8 cellular contexts compared by ENCODE assay signal in the genomic region with DNA sequence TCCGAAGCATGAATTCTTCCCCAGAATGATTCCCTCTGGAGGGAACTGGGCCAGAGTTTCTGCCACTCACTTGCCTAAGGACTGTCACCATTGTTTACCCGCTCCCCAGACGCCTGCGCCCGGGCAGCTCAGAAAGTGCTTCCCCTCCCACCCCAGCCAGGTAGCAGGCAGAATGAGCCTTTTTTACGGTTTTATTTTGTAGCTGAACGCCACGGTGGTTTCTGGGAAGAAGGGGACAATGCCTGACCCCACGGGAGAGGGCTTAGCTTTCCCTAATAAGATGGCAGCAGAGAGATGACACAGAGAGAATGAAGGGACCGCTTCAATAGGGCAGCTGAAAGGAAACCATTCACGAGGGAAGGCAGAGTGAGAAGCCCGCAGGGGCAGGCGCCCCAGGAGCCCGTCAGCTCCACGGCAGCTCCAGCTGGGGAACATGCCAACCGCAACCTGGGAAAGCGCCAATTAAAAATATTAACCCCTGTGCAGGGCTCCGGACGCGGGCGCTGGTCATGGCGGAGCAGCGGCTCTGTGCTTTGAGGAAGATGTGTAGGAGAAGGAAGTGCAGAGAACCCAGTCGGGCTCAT. TPM values are rescaled to one million over a fixed set of nuclear protein-coding genes. Genes with fewer than 3 reads are reported as not detected.
DNase-seq lines count a peak whose midpoint lies in the region; ATAC-seq, FAIRE-seq and TF ChIP-seq lines count a peak whose summit lies in the region.

No MANE protein-coding gene starts in this region.

- TF ChIP-seq CTCF in CD4-positive, alpha-beta T cell (IDR thresholded peaks at IDR 0.05) = no peak
- TF ChIP-seq CTCF in MCF 10A (IDR thresholded peaks at IDR 0.05; ENCODE audit: unreplicated experiment) (no peak), HepG2 (CRISPR knock-in tag; IDR thresholded peaks at IDR 0.05) (no peak)

- no peak overlapping the region for H2AFZ ChIP-seq in HepG2 (ENCODE audit: low read length)

- intact Hi-C loops in CD4-positive, alpha-beta T cell (cut with DNase I, micrococcal nuclease) = no loop called here
- intact Hi-C loops in MCF 10A (cut with micrococcal nuclease) = no loop called here
- intact Hi-C loops in HepG2 (cut with micrococcal nuclease; ENCODE audit: unreplicated experiment) = no loop called here

- TF ChIP-seq POLR2A in HepG2 (IDR thresholded peaks at IDR 0.05; ENCODE audit: insufficient read depth in 1 of 2, low read depth in 2 of 2, low read length in 2 of 2) = no peak

- H3K9me3 Mint-ChIP-seq in CD4-positive, alpha-beta T cell = no peaks in the 10 kb centered on the region
- no peaks in the 10 kb centered on the region for H3K9me3 Mint-ChIP-seq in MCF 10A (ENCODE audit: unreplicated experiment)

- no peak for TF ChIP-seq EP300 in HepG2 (IDR thresholded peaks at IDR 0.05; ENCODE audit: low read depth in 2 of 2, low read length in 2 of 2)
- no peak for TF ChIP-seq EP300 in HepG2 (CRISPR knock-in tag; IDR thresholded peaks at IDR 0.05; ENCODE audit: borderline replicate concordance)

- H4K20me1 ChIP-seq in HepG2 (ENCODE audit: insufficient read depth, low read length) = no peaks in the 10 kb centered on the region

- no peak for DNase-seq in CD4-positive, alpha-beta T cell
- DNase-seq in NCI-H1417 (lab: John Stamatoyannopoulos, UW) (peak; percentile 41 to 95 (median 91)), MCF 10A (ENCODE audit: unreplicated experiment) (no peak), HepG2 (ENCODE audit: low spot score) (no peak), urothelium cell line (ENCODE audit: low spot score) (peak; percentile 56)
- DNase-seq in activated CD4-positive, alpha-beta T cell treated with anti-CD3 and anti-CD28 coated beads for 48 hours = no peak

- in situ Hi-C loops in HepG2 (cut with HindIII; ENCODE audit: extremely low pct_ligation_motif_present, low pct_unique_long_range_greater_than_20kb) = no loop called here

- FAIRE-seq in HepG2 (lab: Jason Lieb, UNC) = no peak
- FAIRE-seq in urothelium cell line (lab: Jason Lieb, UNC) = no peak

- CTCF ChIA-PET in CD4-positive, alpha-beta T cell (lab: Charles Lee) = interaction anchor here (0.9 kb wide), 1 partner anchor 28 kb away, joined by 3 read pairs; no protein-coding TSS in a partner anchor
- CTCF ChIA-PET in MCF 10A (lab: Yijun Ruan, JAX) (no interaction called here), HepG2 (lab: Yijun Ruan, JAX; ENCODE audit: low intra/inter-chr PET ratio, low total read pairs) (no interaction called here)

- no TSS peak for BruUV-seq in MCF 10A (replicated peaks; lab: Mats Ljungman, UMichigan)
- no TSS peak for BruUV-seq in HepG2 (replicated peaks; lab: Mats Ljungman, UMichigan)

- peaks cover 82% of the 10 kb centered on the region for H3K27me3 Mint-ChIP-seq in CD4-positive, alpha-beta T cell
- peaks cover 74% of the 10 kb centered on the region for H3K27me3 Mint-ChIP-seq in MCF 10A (ENCODE audit: insufficient read depth, unreplicated experiment)

- H3K4me3 ChIP-seq in HepG2 (replicated peaks in 1 of 3; ENCODE audit: insufficient read depth in 1 of 3, low read depth in 2 of 3, low read length in 3 of 3) = peak overlapping the region in 1 of 3 experiments; percentile 33; a peak in 1 of 6 replicates

- H3K27ac Mint-ChIP-seq in CD4-positive, alpha-beta T cell = no peak overlapping the region
- H3K27ac Mint-ChIP-seq in MCF 10A (ENCODE audit: low read depth, unreplicated experiment) = no peak overlapping the region

- H3K27ac ChIP-seq in CD4-positive, alpha-beta T cell (ENCODE audit: low read depth, low read length) = no peak overlapping the region
- no peak overlapping the region for H3K27ac ChIP-seq in HepG2 (ENCODE audit: extremely low read length, insufficient read depth, low read length)

- POLR2A ChIA-PET in CD4-positive, alpha-beta T cell (lab: Charles Lee) = no interaction called here
- POLR2A ChIA-PET in MCF 10A (lab: Yijun Ruan, JAX) = interaction anchor here (0.6 to 0.9 kb wide), 3 partner anchors 23 to 94 kb away, joined by 3 to 4 read pairs (median 3); partner anchors contain the start of gene MED27
- POLR2A ChIA-PET in HepG2 (lab: Yijun Ruan, JAX) = no interaction called here

- 7% methylated on average over 24 of the region's 24 CpGs for WGBS in HepG2 (ENCODE audit: low lambda C conversion rate)

- H3K4me3 Mint-ChIP-seq in CD4-positive, alpha-beta T cell = peak overlapping the region; percentile 75
- H3K4me3 Mint-ChIP-seq in MCF 10A (ENCODE audit: unreplicated experiment) = peak overlapping the region; percentile 64

- no peaks in the 10 kb centered on the region for H3K36me3 Mint-ChIP-seq in CD4-positive, alpha-beta T cell (ENCODE audit: low read depth)
- H3K36me3 Mint-ChIP-seq in MCF 10A (ENCODE audit: insufficient read depth, unreplicated experiment) = peaks cover 8% of the 10 kb centered on the region

- H3K9ac ChIP-seq in HepG2 (ENCODE audit: insufficient read depth, low read depth, low read length) = no peak overlapping the region

- H3K4me1 Mint-ChIP-seq in CD4-positive, alpha-beta T cell (ENCODE audit: low read depth) = peaks cover 12% of the 10 kb centered on the region
- H3K4me1 Mint-ChIP-seq in MCF 10A (ENCODE audit: insufficient read depth, unreplicated experiment) = peaks cover 13% of the 10 kb centered on the region

- H3K9me3 ChIP-seq in CD4-positive, alpha-beta T cell (ENCODE audit: control insufficient read depth, low read length) = no peaks in the 10 kb centered on the region
- no peaks in the 10 kb centered on the region for H3K9me3 ChIP-seq in HepG2 (ENCODE audit: low read length)

- no peak for ATAC-seq in CD4-positive, alpha-beta T cell (ENCODE audit: poor library complexity)
- peak; percentile 65 for ATAC-seq in HepG2
- ATAC-seq in GM18907 (IDR thresholded peaks at IDR 0.05; ENCODE audit: unreplicated experiment) = no peak
- no peak for ATAC-seq in GM21423 (IDR thresholded peaks at IDR 0.05; ENCODE audit: unreplicated experiment)

- H3K4me2 ChIP-seq in HepG2 (ENCODE audit: low read depth, low read length) = peak overlapping the region; percentile 41

- H3K36me3 ChIP-seq in HepG2 (replicated peaks in 1 of 2; ENCODE audit: control insufficient read depth in 1 of 2, insufficient read depth in 2 of 2, low read length in 2 of 2) = no peaks in the 10 kb centered on the region

- H3K4me1 ChIP-seq in HepG2 (ENCODE audit: insufficient read depth, low read length) = no peaks in the 10 kb centered on the region

- no peaks in the 10 kb centered on the region for H3K79me2 ChIP-seq in HepG2 (ENCODE audit: insufficient read depth, low read length)

- H3K27me3 ChIP-seq in CD4-positive, alpha-beta T cell (ENCODE audit: control insufficient read depth, insufficient read depth, low read length) = peaks cover 25% of the 10 kb centered on the region
- peaks cover 5 to 48% of the 10 kb centered on the region in 2 experiments; a peak in 3 of 5 replicates for H3K27me3 ChIP-seq in HepG2 (ENCODE audit: control insufficient read depth in 1 of 2, insufficient read depth in 2 of 2, low read length in 2 of 2)

- TF ChIP-seq RAD21 in HepG2 (CRISPR knock-in tag; IDR thresholded peaks at IDR 0.05) = no peak

TF ChIP-seq in HepG2, 621 proteins besides CTCF, POLR2A, EP300 and RAD21 (continues in another document):
- TF ChIP-seq TAF15 (IDR thresholded peaks at IDR 0.05; ENCODE audit: low read depth, low read length, poor library complexity, severe bottlenecking) (no peak), DBP (CRISPR knock-in tag; IDR thresholded peaks at IDR 0.05; ENCODE audit: not compliant biosample characterization) (no peak)
- TF ChIP-seq, protein P1, sequence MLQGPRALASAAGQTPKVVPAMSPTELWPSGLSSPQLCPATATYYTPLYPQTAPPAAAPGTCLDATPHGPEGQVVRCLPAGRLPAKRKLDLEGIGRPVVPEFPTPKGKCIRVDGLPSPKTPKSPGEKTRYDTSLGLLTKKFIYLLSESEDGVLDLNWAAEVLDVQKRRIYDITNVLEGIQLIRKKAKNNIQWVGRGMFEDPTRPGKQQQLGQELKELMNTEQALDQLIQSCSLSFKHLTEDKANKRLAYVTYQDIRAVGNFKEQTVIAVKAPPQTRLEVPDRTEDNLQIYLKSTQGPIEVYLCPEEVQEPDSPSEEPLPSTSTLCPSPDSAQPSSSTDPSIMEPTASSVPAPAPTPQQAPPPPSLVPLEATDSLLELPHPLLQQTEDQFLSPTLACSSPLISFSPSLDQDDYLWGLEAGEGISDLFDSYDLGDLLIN (CRISPR knock-in tag; IDR thresholded peaks at IDR 0.05; ENCODE audit: borderline replicate concordance) = no peak

RNA-seq across cellular contexts. Expression of gene NTNG2, which starts 20.4 kb away (rescaled TPM):
- total RNA-seq in CD4-positive, alpha-beta T cell = 1 to 10 TPM; 2.2 to 2.6 TPM
- total RNA-seq in MCF 10A (2022) (0.44 TPM in 1 of 2 replicates, not detected in the other), HepG2 (2016; rRNA removed; fragmentation: Illumina TruSeq; extraction: Trizol) (0.02 TPM in 1 of 2 replicates, not detected in the other)
- not detected in 2 replicates for total RNA-seq in HepG2 (2016; cell fraction: cytosol; rRNA removed; fragmentation: Illumina TruSeq; extraction: Trizol; ENCODE audit: low read depth)
- total RNA-seq in HepG2 (2016; cell fraction: insoluble cytoplasmic fraction; rRNA removed; fragmentation: Illumina TruSeq; extraction: Trizol) = not detected in 2 replicates
- total RNA-seq in HepG2 (2016; cell fraction: membrane; rRNA removed; fragmentation: Illumina TruSeq; extraction: Trizol) = not detected in 2 replicates
- total RNA-seq in HepG2 (2016; cell fraction: nucleus; rRNA removed; fragmentation: Illumina TruSeq; extraction: Trizol) = not detected in 2 replicates
- polyA plus RNA-seq in HepG2 (2011; rRNA removed) = 0.36 TPM in 1 of 2 replicates, not detected in the other
- polyA plus RNA-seq in HepG2 (2011; cell fraction: cytosol; rRNA removed) = 0.01 and 0.34 TPM in 2 replicates
- polyA plus RNA-seq in HepG2 (2011; cell fraction: nucleus; rRNA removed) = 0.96 and 1.5 TPM in 2 replicates
- not detected in 2 replicates for polyA plus RNA-seq in HepG2 (2012)
- not detected in 2 replicates for polyA plus RNA-seq in HepG2 (2016; cell fraction: cytosol; fragmentation: Illumina TruSeq; extraction: Trizol; ENCODE audit: low read depth)
- not detected in 2 replicates for polyA plus RNA-seq in HepG2 (2016; cell fraction: insoluble cytoplasmic fraction; fragmentation: Illumina TruSeq; extraction: Trizol; ENCODE audit: low read depth)
- 0.27 TPM in 1 of 2 replicates, not detected in the other for polyA plus RNA-seq in HepG2 (2016; cell fraction: membrane; fragmentation: Illumina TruSeq; extraction: Trizol; ENCODE audit: low read depth)
- polyA plus RNA-seq in HepG2 (2016; cell fraction: nucleus; fragmentation: Illumina TruSeq; extraction: Trizol; ENCODE audit: insufficient read depth, low read depth) = not detected in 2 replicates
- 0.02 and 0.05 TPM in 2 replicates for polyA minus RNA-seq in HepG2 (2011; rRNA and poly(A)+ RNA removed; ENCODE audit: low replicate concordance)
- polyA minus RNA-seq in HepG2 (2011; cell fraction: cytosol; rRNA and poly(A)+ RNA removed) = not detected in 2 replicates
- not detected in 2 replicates for polyA minus RNA-seq in HepG2 (2011; cell fraction: nucleus; rRNA and poly(A)+ RNA removed)

Comparison
In these comparisons a context has a peak if more than half of its experiments do, and no peak if none do; other contexts are left out.
1. DNase-seq: peak in NCI-H1417 (3 of 3) and urothelium cell line (single experiment); none in CD4-positive, alpha-beta T cell (0 of 10), MCF 10A (single experiment), HepG2 (single experiment) and activated CD4-positive, alpha-beta T cell treated with anti-CD3 and anti-CD28 coated beads for 48 hours (single experiment).